Comparison of ENCODE assay signal across 8 cellular contexts in the genomic region with DNA sequence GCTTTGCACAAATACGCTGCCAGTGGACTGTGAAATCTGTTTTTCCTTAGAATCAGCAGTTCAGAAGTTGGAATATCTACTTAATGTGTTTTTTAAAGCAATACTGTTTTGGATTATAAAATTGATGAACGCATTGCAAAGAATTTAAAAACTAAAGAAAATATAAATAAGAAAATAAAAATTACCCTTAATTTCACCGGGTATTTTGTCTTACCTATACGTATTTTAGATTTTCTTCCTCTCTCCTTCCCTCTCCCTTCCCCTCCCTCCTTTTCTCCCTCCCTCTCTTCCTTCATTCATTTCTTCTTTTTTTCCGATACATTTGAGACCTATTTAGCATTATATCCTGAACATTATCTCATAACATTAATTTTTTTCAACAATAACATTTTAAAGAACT.
"Had no signal": no experiment of that assay in that cellular context is flagged by ENCODE, and none has a peak within 500 bp of the region (broad histone marks: within the 10 kb centered on the region; RNA-seq: fewer than 3 reads in every experiment).

No MANE protein-coding gene starts in this region.

- ATAC-seq: HCT116 had no signal

- H2AFZ ChIP-seq: GM23248 had no signal

- H3K4me1 ChIP-seq: HAP-1 had no signal

- H3K9me3 ChIP-seq: HAP-1 had no signal

- H3K27ac ChIP-seq: GM23248, HL-60 had no signal

- DNase-seq: GM23248, H7, HFFc6, IMR-90, KBM-7 had no signal

- H3K9ac ChIP-seq: GM23248 had no signal

- H3K4me3 ChIP-seq: GM23248, HAP-1 had no signal

- H3K36me3 ChIP-seq: HAP-1 had no signal
